In the genomic region with DNA sequence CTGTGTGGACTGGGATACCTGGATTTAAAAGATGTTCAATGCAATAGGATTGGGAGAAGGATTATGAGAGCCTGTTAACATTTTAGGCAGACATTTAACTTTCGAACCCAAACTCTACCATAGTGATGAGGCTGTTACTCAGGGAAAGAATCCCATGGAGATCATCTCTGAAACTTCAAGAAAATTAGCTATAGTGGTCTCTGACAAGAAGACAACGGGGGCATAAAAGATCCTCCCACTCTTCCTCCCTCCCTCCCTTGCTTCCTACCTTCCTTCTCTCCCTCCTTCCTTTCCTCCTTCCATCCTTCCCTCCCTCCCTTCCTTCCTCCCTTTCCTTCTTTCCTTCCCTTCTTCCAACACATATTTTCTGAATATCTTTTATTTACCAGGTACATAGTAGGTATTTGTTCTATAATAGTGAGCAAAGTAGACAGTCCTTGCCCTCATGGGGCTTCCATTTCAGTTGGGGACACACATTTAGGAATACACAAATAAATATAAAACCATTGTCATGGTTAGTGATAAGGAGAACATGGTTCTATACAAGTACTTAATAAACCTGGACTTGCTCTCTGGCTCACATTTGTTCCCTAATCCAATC, we compare ENCODE assay signal across 32 cellular contexts.
DNase-seq lines count a peak whose midpoint lies in the region; ATAC-seq, FAIRE-seq and TF ChIP-seq lines count a peak whose summit lies in the region.
"Had no signal": no experiment of that assay in that cellular context is flagged by ENCODE, and none has a peak within 500 bp of the region (broad histone marks: within the 10 kb centered on the region; RNA-seq: fewer than 3 reads in every experiment).

No MANE protein-coding gene starts in this region.

- H3K79me2 ChIP-seq in HepG2 (ENCODE audit: insufficient read depth, low read length) (no peaks in the 10 kb centered on the region), Loucy (ENCODE audit: insufficient read depth, low read length) (no peaks in the 10 kb centered on the region), K562 (ENCODE audit: control insufficient read depth, insufficient read depth, low read length) (no peaks in the 10 kb centered on the region)

- no peak overlapping the region for H3K9ac ChIP-seq in HepG2 (ENCODE audit: insufficient read depth, low read depth, low read length)
- no peak overlapping the region for H3K9ac ChIP-seq in Loucy (ENCODE audit: low read depth, low read length, poor library complexity, severe bottlenecking)
- no peak overlapping the region for H3K9ac ChIP-seq in K562 (ENCODE audit: insufficient read depth in 1 of 2, low read depth in 2 of 2, low read length in 2 of 2)
- H3K9ac ChIP-seq: BLaER1; BLaER1 treated with 17β-estradiol and CSF1 and Interleukin-3, amounts not matched to agents 10 nM and 100 nM had no signal

- no peak overlapping the region for H3K27ac ChIP-seq in HepG2 (ENCODE audit: extremely low read length, insufficient read depth, low read length)
- no peak overlapping the region for H3K27ac ChIP-seq in right lobe of liver
- H3K27ac ChIP-seq in K562 (ENCODE audit: extremely low read depth, low read depth, low read length): no peak overlapping the region
- H3K27ac ChIP-seq in esophagus muscularis mucosa (replicated peaks in 1 of 4): no peak overlapping the region
- H3K27ac ChIP-seq: 22Rv1; A549; BLaER1; BLaER1 treated with 17β-estradiol and CSF1 and Interleukin-3, amounts not matched to agents 10 nM and 100 nM; C4-2B had no signal

- in situ Hi-C loops in HepG2 (cut with HindIII; ENCODE audit: extremely low pct_ligation_motif_present, low pct_unique_long_range_greater_than_20kb): no loop called here
- in situ Hi-C loops in K562 (cut with MboI): no loop called here

- H3K9me3 ChIP-seq in HepG2 (ENCODE audit: low read length) (no peaks in the 10 kb centered on the region), right lobe of liver (no peaks in the 10 kb centered on the region), Loucy (ENCODE audit: insufficient read depth, low read depth, low read length) (no peaks in the 10 kb centered on the region), K562 (replicated peaks; ENCODE audit: control insufficient read depth, insufficient read depth, low read depth, low read length) (no peaks in the 10 kb centered on the region), esophagus muscularis mucosa (no peaks in the 10 kb centered on the region)
- H3K9me3 ChIP-seq: A549; BE2C; BLaER1; BLaER1 treated with 17β-estradiol and CSF1 and Interleukin-3, amounts not matched to agents 10 nM and 100 nM; Caco-2 had no signal

- H3K4me3 ChIP-seq in HepG2 (replicated peaks in 1 of 3; ENCODE audit: insufficient read depth in 1 of 3, low read depth in 2 of 3, low read length in 3 of 3) (no peak overlapping the region), right lobe of liver (no peak overlapping the region), Loucy (ENCODE audit: low read length, poor library complexity, severe bottlenecking) (no peak overlapping the region), K562 (no peak overlapping the region), esophagus muscularis mucosa (no peak overlapping the region)
- H3K4me3 ChIP-seq: A549; BLaER1; BLaER1 treated with 17β-estradiol and CSF1 and Interleukin-3, amounts not matched to agents 10 nM and 100 nM had no signal

- H3F3A ChIP-seq in Loucy (ENCODE audit: low read depth): no peaks in the 10 kb centered on the region

- H3K4me1 ChIP-seq in HepG2 (ENCODE audit: insufficient read depth, low read length): no peaks in the 10 kb centered on the region
- no peaks in the 10 kb centered on the region for H3K4me1 ChIP-seq in right lobe of liver
- peaks cover 11% of the 10 kb centered on the region for H3K4me1 ChIP-seq in Loucy (ENCODE audit: insufficient read depth, low read length, poor library complexity, severe bottlenecking)
- H3K4me1 ChIP-seq in K562 (replicated peaks in 1 of 2; ENCODE audit: control insufficient read depth in 2 of 2, insufficient read depth in 2 of 2, low read length in 2 of 2): no peaks in the 10 kb centered on the region
- no peaks in the 10 kb centered on the region for H3K4me1 ChIP-seq in esophagus muscularis mucosa
- H3K4me1 ChIP-seq: A549; BE2C; BLaER1; BLaER1 treated with 17β-estradiol and CSF1 and Interleukin-3, amounts not matched to agents 10 nM and 100 nM; Caco-2 had no signal

- H3K9me1 ChIP-seq in K562 (ENCODE audit: control insufficient read depth, insufficient read depth, low read length): no peaks in the 10 kb centered on the region

- no peak for TF ChIP-seq POLR2A in HepG2 (IDR thresholded peaks at IDR 0.05; ENCODE audit: insufficient read depth in 1 of 2, low read depth in 2 of 2, low read length in 2 of 2)
- no peak for TF ChIP-seq POLR2A in right lobe of liver (IDR thresholded peaks at IDR 0.05)
- TF ChIP-seq POLR2A in K562 (conservative IDR thresholded peaks at IDR 0.05): no peak
- no peak for TF ChIP-seq POLR2A in esophagus muscularis mucosa (IDR thresholded peaks at IDR 0.05; ENCODE audit: low read depth)

- intact Hi-C loops in HepG2 (cut with micrococcal nuclease; ENCODE audit: unreplicated experiment) (no loop called here), right lobe of liver (cut with DNase I) (no loop called here), K562 (cut with micrococcal nuclease) (no loop called here), esophagus muscularis mucosa (cut with DNase I) (no loop called here)

- no peaks in the 10 kb centered on the region for H3K36me3 ChIP-seq in HepG2 (replicated peaks in 1 of 2; ENCODE audit: control insufficient read depth in 1 of 2, insufficient read depth in 2 of 2, low read length in 2 of 2)
- H3K36me3 ChIP-seq in right lobe of liver: no peaks in the 10 kb centered on the region
- H3K36me3 ChIP-seq in Loucy (ENCODE audit: insufficient read depth, low read length): no peaks in the 10 kb centered on the region
- no peaks in the 10 kb centered on the region for H3K36me3 ChIP-seq in K562 (ENCODE audit: control insufficient read depth, insufficient read depth, low read length)
- no peaks in the 10 kb centered on the region for H3K36me3 ChIP-seq in esophagus muscularis mucosa
- H3K36me3 ChIP-seq: BE2C; BLaER1; BLaER1 treated with 17β-estradiol and CSF1 and Interleukin-3, amounts not matched to agents 10 nM and 100 nM had no signal

- no peak for DNase-seq in HepG2 (ENCODE audit: low spot score)
- no peak for DNase-seq in right lobe of liver
- DNase-seq in K562 (ENCODE audit: extremely low read depth in 1 of 4, low spot score in 3 of 4): no peak
- DNase-seq in esophagus muscularis mucosa (ENCODE audit: extremely low spot score): no peak
- DNase-seq: 8988T; ACHN; AML-193; BE2C; C1 segment of cervical spinal cord; Caco-2; Calu3; CD4-positive, alpha-beta memory T cell; CD4-positive, alpha-beta T cell; CD4-positive, CD25-positive, alpha-beta regulatory T cell; CD8-positive, alpha-beta memory T cell; CD8-positive, alpha-beta T cell; COR-L47; DMS 273 treated with DMSO at 0.1 percent for 48 hours; DMS153; DMS53; DMS79; DMS79 treated with DMSO at 0.1 percent for 48 hours; DND-41; EL had no signal

- FAIRE-seq in HepG2 (lab: Jason Lieb, UNC): no peak
- no peak for FAIRE-seq in K562 (lab: Jason Lieb, UNC)
- FAIRE-seq: A204.1, A549 had no signal

- H3K4me2 ChIP-seq in HepG2 (ENCODE audit: low read depth, low read length) (no peak overlapping the region), Loucy (ENCODE audit: low read depth, low read length, poor library complexity, severe bottlenecking) (no peak overlapping the region), K562 (ENCODE audit: insufficient read depth, low read length) (no peak overlapping the region)
- H3K4me2 ChIP-seq: A549; BLaER1; BLaER1 treated with 17β-estradiol and CSF1 and Interleukin-3, amounts not matched to agents 10 nM and 100 nM had no signal

- BruUV-seq in HepG2 (replicated peaks; lab: Mats Ljungman, UMichigan) (no TSS peak), K562 (replicated peaks; lab: Mats Ljungman, UMichigan) (no TSS peak)

- H3K27me3 ChIP-seq in HepG2 (ENCODE audit: control insufficient read depth in 1 of 2, insufficient read depth in 2 of 2, low read length in 2 of 2): no peaks in the 10 kb centered on the region
- no peaks in the 10 kb centered on the region for H3K27me3 ChIP-seq in right lobe of liver
- no peaks in the 10 kb centered on the region for H3K27me3 ChIP-seq in Loucy (ENCODE audit: insufficient read depth, low read length, poor library complexity, severe bottlenecking)
- H3K27me3 ChIP-seq in K562 (ENCODE audit: control insufficient read depth in 2 of 2, insufficient read depth in 2 of 2, low read length in 2 of 2): no peaks in the 10 kb centered on the region
- peaks cover 0 to 3% (median 0%) of the 10 kb centered on the region in 4 donors for H3K27me3 ChIP-seq in esophagus muscularis mucosa
- H3K27me3 ChIP-seq: BE2C; BLaER1; BLaER1 treated with 17β-estradiol and CSF1 and Interleukin-3, amounts not matched to agents 10 nM and 100 nM had no signal

- CTCF ChIA-PET in HepG2 (lab: Yijun Ruan, JAX; ENCODE audit: low intra/inter-chr PET ratio, low total read pairs) (no interaction called here), K562 (lab: Yijun Ruan, JAX; ENCODE audit: low intra/inter-chr PET ratio) (no interaction called here)

- POLR2A ChIA-PET in HepG2 (lab: Yijun Ruan, JAX) (no interaction called here), K562 (lab: Yijun Ruan, JAX) (no interaction called here)

- ATAC-seq in HepG2 (no peak), right lobe of liver (no peak), K562 (no peak), HG03280 (IDR thresholded peaks at IDR 0.05; ENCODE audit: unreplicated experiment) (no peak)
- ATAC-seq: A549; CD8-positive, alpha-beta T cell had no signal

- no peaks in the 10 kb centered on the region for H3K9me2 ChIP-seq in Loucy (replicated peaks; ENCODE audit: low read depth, low read length)

- TF ChIP-seq CTCF in HepG2 (CRISPR knock-in tag; IDR thresholded peaks at IDR 0.05) (no peak), right lobe of liver (IDR thresholded peaks at IDR 0.05) (no peak), Loucy (conservative IDR thresholded peaks at IDR 0.05; ENCODE audit: low read length) (no peak), K562 (IDR thresholded peaks at IDR 0.05 in 2 of 3, conservative IDR thresholded peaks at IDR 0.05 in 1 of 3; ENCODE audit: insufficient read depth in 2 of 3, low read depth in 1 of 3, low read length in 3 of 3) (no peak), esophagus muscularis mucosa (IDR thresholded peaks at IDR 0.05) (no peak)

- H4K20me1 ChIP-seq in HepG2 (ENCODE audit: insufficient read depth, low read length): no peaks in the 10 kb centered on the region
- no peaks in the 10 kb centered on the region for H4K20me1 ChIP-seq in Loucy (ENCODE audit: insufficient read depth, low read length, poor library complexity, severe bottlenecking)
- no peaks in the 10 kb centered on the region for H4K20me1 ChIP-seq in K562 (replicated peaks; ENCODE audit: control insufficient read depth, insufficient read depth, low read length)
- H4K20me1 ChIP-seq: BLaER1; BLaER1 treated with 17β-estradiol and CSF1 and Interleukin-3, amounts not matched to agents 10 nM and 100 nM had no signal

- TF ChIP-seq RAD21 in HepG2 (CRISPR knock-in tag; IDR thresholded peaks at IDR 0.05) (no peak), K562 (CRISPR knock-in tag; conservative IDR thresholded peaks at IDR 0.05 in 1 of 2, IDR thresholded peaks at IDR 0.05 in 1 of 2) (no peak)

- H2AFZ ChIP-seq in HepG2 (ENCODE audit: low read length) (no peak overlapping the region), Loucy (ENCODE audit: low read length) (peak overlapping the region; percentile 53), K562 (ENCODE audit: low read depth, low read length) (no peak overlapping the region)

- 7% methylated on average over 2 of the region's 2 CpGs for WGBS in HepG2 (ENCODE audit: low lambda C conversion rate)
- 56% methylated on average over 2 of the region's 2 CpGs for WGBS in right lobe of liver (ENCODE audit: insufficient coverage, low coverage, low lambda C conversion rate, missing lambda C conversion rate)
- 0% methylated on average over 1 of the region's 2 CpGs for WGBS in K562 (ENCODE audit: insufficient coverage, low coverage, missing lambda C conversion rate)
- 72% methylated on average over 2 of the region's 2 CpGs for WGBS in esophagus muscularis mucosa

- TF ChIP-seq EP300 in HepG2 (IDR thresholded peaks at IDR 0.05; ENCODE audit: low read depth in 2 of 2, low read length in 2 of 2) (no peak), HepG2 (CRISPR knock-in tag; IDR thresholded peaks at IDR 0.05; ENCODE audit: borderline replicate concordance) (no peak), K562 (IDR thresholded peaks at IDR 0.05; ENCODE audit: low read length) (no peak), esophagus muscularis mucosa (IDR thresholded peaks at IDR 0.05) (no peak)

Comparison
In these comparisons a context has a peak if more than half of its experiments do, and no peak if none do; other contexts are left out.
1. Of the 241 proteins assayed by ChIP-seq in both HepG2 and K562: peak only in HepG2: none; only in K562: PCBP2; in both: HNRNPK and PCBP1; in neither: 238.